Comparison of ENCODE assay signal across 21 cellular contexts in the genomic region with DNA sequence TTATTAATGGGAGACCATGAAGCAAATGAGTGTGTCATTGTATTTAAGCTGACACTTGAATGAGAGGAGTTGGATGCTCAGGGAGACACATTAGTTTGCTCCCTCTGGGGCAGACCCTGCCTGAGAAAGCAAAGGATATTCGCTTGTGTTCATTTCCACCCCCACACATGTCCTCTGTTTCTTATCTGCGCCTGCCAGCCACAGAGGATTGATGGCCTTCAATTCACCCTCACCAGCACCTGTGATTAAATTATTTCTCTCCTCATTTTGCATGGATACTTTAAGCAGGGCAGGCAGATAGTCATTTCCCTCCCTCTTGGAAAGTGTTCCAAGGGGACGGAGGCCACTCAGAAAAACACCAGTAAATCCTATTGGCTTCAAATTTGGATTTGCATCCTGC.
"Had no signal": no experiment of that assay in that cellular context is flagged by ENCODE, and none has a peak within 500 bp of the region (broad histone marks: within the 10 kb centered on the region; RNA-seq: fewer than 3 reads in every experiment).

No MANE protein-coding gene starts in this region.

- H3K4me3 ChIP-seq: SJSA1, SK-N-MC had no signal

- DNase-seq: NCI-H1092, NCI-H1105 treated with DMSO at 0.1 percent for 48 hours, NCI-H1417 treated with DMSO at 0.1 percent for 48 hours, NCI-H146, NCI-H1694 treated with DMSO at 0.1 percent for 48 hours, NCI-H1930, NCI-H2081 treated with DMSO at 0.1 percent for 48 hours, NCI-H2171, NCI-H226, NCI-H446, NCI-H510A, NCI-H524 treated with DMSO at 0.1 percent for 48 hours, NCI-H69, NCI-H774, Right ventricle myocardium superior, RPMI8226, SIG-M5, SW 1271 had no signal

- H3K36me3 ChIP-seq: SJSA1 had no signal

- H3K9me3 ChIP-seq: SJSA1 had no signal

- H3K27ac ChIP-seq: KMS-11, SK-N-MC had no signal

- H3K27me3 ChIP-seq: SJSA1 had no signal

- H3K9ac ChIP-seq: KMS-11 had no signal

- H3K4me2 ChIP-seq: KMS-11 had no signal
